In the genomic region with DNA sequence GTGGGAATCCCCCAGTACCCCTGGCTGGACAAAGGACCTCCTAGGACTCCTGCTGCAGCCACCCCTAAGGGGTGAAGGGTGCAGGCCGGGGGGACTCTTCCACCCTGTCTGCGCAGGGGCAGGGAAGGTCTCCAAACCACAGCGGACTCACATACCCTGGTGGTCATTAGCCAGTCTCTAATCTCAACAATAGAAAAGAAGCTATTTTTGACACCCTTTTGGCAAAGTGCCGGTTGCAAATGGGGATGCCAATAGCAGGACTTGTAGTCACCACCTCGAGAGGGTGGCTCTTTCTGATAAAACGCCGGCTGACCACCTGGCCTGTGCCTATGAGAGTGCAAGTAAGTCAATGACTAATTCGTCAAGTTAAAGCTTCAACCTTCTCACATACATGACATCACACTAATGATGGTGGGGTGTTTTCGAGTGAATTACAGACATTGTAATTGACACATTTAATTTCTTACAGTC, we compare ENCODE assay signal across 1 cellular context.
TF ChIP-seq lines count a peak whose summit lies in the region.

No MANE protein-coding gene starts in this region.

TF ChIP-seq in A549, 52 proteins besides CTCF, POLR2A, EP300 and RAD21 (continued from another document):
- TF ChIP-seq FOSB (CRISPR knock-in tag; IDR thresholded peaks at IDR 0.05) = no peak
- 0 out of 4 replicates have a peak, but pooled peaks of 1 of the 2 experiments have one; percentile 1 for TF ChIP-seq CEBPB (IDR thresholded peaks at IDR 0.05)
- TF ChIP-seq, protein P1, sequence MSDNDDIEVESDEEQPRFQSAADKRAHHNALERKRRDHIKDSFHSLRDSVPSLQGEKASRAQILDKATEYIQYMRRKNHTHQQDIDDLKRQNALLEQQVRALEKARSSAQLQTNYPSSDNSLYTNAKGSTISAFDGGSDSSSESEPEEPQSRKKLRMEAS (IDR thresholded peaks at IDR 0.05) = 0 out of 2 replicates have a peak, but pooled peaks have one; percentile 4
- no peak for TF ChIP-seq NFE2L2 (conservative IDR thresholded peaks at IDR 0.05; ENCODE audit: low read length)
- TF ChIP-seq FOSL2 (IDR thresholded peaks at IDR 0.05) = no peak
- TF ChIP-seq FOSL2 (CRISPR knock-in tag; IDR thresholded peaks at IDR 0.05) = peak; percentile 36; the same call in 1 of the 2 replicates
TF ChIP-seq in A549: peak in this region for 3.
